ENCODE assay signal across 3 cellular contexts in the genomic region with DNA sequence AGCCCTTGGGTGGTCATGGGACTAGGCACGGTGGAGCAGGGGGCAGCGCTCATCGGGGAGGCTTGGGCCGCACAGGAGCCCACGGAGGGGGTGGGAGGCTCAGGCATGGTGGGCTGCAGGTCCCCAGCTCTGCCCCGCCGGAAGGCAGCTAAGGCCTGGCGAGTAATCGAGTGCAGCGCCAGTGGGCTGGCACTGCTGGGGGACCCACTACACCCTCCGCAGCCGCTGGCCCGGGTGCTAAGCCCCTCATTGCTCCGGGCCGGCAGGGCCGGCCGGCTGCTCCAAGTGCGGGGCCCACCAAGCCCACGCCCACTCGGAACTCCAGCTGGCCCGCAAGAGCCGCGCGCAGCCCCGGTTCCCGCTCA. TPM values are rescaled to one million over a fixed set of nuclear protein-coding genes. Genes with fewer than 3 reads are reported as not detected.
"Had no signal": no experiment of that assay in that cellular context is flagged by ENCODE, and none has a peak within 500 bp of the region (broad histone marks: within the 10 kb centered on the region; RNA-seq: fewer than 3 reads in every experiment).

No MANE protein-coding gene starts in this region.

RNA-seq across cellular contexts. Expression of gene PERM1, which starts 36.4 kb away (rescaled TPM):
- total RNA-seq: IMR-90, NCI-H460 had no signal
- polyA plus RNA-seq: IMR-90 had no signal

RNA-seq across cellular contexts. Expression of gene PLEKHN1, which starts 52.0 kb away (rescaled TPM):
- total RNA-seq: Right ventricle myocardium superior had no signal
